Comparison of ENCODE assay signal across 11 cellular contexts in the genomic region with DNA sequence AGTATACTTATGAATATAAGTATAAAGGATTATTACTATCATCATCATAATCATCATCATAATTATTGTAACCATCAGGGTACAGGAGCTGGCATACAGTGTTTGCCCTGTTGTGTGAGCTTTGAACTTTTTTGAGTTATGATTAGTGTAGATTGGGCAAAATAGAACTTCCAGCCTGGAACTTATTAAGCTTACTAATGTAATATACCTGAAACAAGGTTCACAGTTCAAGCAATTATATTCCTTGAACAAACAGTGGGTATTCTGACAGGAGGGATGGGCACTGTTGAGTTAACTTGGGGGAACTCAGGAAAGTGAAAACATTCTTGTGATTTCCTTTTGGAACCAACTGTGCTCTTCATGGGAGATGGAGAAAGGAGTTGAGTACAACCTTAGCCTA.
"Had no signal": no experiment of that assay in that cellular context is flagged by ENCODE, and none has a peak within 500 bp of the region (broad histone marks: within the 10 kb centered on the region; RNA-seq: fewer than 3 reads in every experiment).

No MANE protein-coding gene starts in this region.

- H3K9ac ChIP-seq: GM23248 had no signal

- H2AFZ ChIP-seq: GM23248, GM23338 had no signal

- H3K36me3 ChIP-seq: HAP-1 had no signal

- H3K4me1 ChIP-seq: HAP-1 had no signal

- DNase-seq: GM23248, GOT3, H7, H9, HCEC 1CT, HFFc6 had no signal

- FAIRE-seq: H1, H54 had no signal

- H3K4me3 ChIP-seq: GM23248, GM23338, HAP-1 had no signal

- H3K4me1 Mint-ChIP-seq: GM23338 had no signal

- H3K4me3 Mint-ChIP-seq: GM23338, H9, HFFc6 had no signal

- ATAC-seq: GM23338, HCT116 had no signal

- H3K4me2 ChIP-seq: GM23338 had no signal

- H3K9me3 ChIP-seq: HAP-1 had no signal

- H3K27ac ChIP-seq: GM23248 had no signal

- H3K27ac Mint-ChIP-seq: GM23338, H9, HFFc6 had no signal
